Comparison of ENCODE assay signal across 14 cellular contexts in genomic region chr1:200400556-200400955, GRCh38.
"Had no signal": no experiment of that assay in that cellular context is flagged by ENCODE, and none has a peak within 500 bp of the region (broad histone marks: within the 10 kb centered on the region; RNA-seq: fewer than 3 reads in every experiment).

No MANE protein-coding gene starts in this region.

- H3K36me3 ChIP-seq: breast epithelium had no signal

- ATAC-seq: gastrocnemius medialis, natural killer cell, right cardiac atrium had no signal

- H3K9me3 ChIP-seq: breast epithelium, gastrocnemius medialis, testis, upper lobe of left lung had no signal

- H3K27ac Mint-ChIP-seq: natural killer cell; progenitor cell of endocrine pancreas; stimulated activated naive CD8-positive, alpha-beta T cell treated with anti-CD3 and anti-CD28 coated beads, Interleukin-15, Interleukin-2, amounts not matched to agents 100 ng/mL and 50 ng/mL, for 24 hours had no signal

- H3K4me1 ChIP-seq: breast epithelium, testis had no signal

- H3K4me3 ChIP-seq: breast epithelium, gastrocnemius medialis, testis, upper lobe of left lung had no signal

- H3K36me3 Mint-ChIP-seq: natural killer cell had no signal

- H3K9me3 Mint-ChIP-seq: natural killer cell; stimulated activated naive CD8-positive, alpha-beta T cell treated with anti-CD3 and anti-CD28 coated beads, Interleukin-15, Interleukin-2, amounts not matched to agents 100 ng/mL and 50 ng/mL, for 24 hours had no signal

- H3K4me3 Mint-ChIP-seq: natural killer cell; stimulated activated naive CD8-positive, alpha-beta T cell treated with anti-CD3 and anti-CD28 coated beads, Interleukin-15, Interleukin-2, amounts not matched to agents 100 ng/mL and 50 ng/mL, for 24 hours had no signal

- DNase-seq: activated CD4-positive, alpha-beta T cell treated with anti-CD3 and anti-CD28 coated beads, Interleukin-2, amount 50 U/mL, for 1 hour; activated CD8-positive, alpha-beta memory T cell treated with anti-CD3 and anti-CD28 coated beads for 24 hours; activated naive CD4-positive, alpha-beta T cell; aorta; dermis blood vessel endothelial cell; gastrocnemius medialis; natural killer cell; right cardiac atrium; small intestine; testis; upper lobe of left lung had no signal

- H3K27me3 ChIP-seq: breast epithelium, gastrocnemius medialis, testis, upper lobe of left lung had no signal

- H3K27ac ChIP-seq: breast epithelium, gastrocnemius medialis, testis, upper lobe of left lung had no signal

- H3K27me3 Mint-ChIP-seq: progenitor cell of endocrine pancreas; stimulated activated naive CD8-positive, alpha-beta T cell treated with anti-CD3 and anti-CD28 coated beads, Interleukin-15, Interleukin-2, amounts not matched to agents 100 ng/mL and 50 ng/mL, for 24 hours had no signal
